In genomic region chr7:74068378-74069085, GRCh38 we compare ENCODE assay signal across 1 cellular context.
TF ChIP-seq lines count a peak whose summit lies in the region.

No MANE protein-coding gene starts in this region.

TF ChIP-seq in HCT116, 20 proteins besides CTCF, POLR2A, EP300 and RAD21:
- TF ChIP-seq SIN3A (IDR thresholded peaks at IDR 0.05; ENCODE audit: low read depth), result no peak
- TF ChIP-seq SP1 (IDR thresholded peaks at IDR 0.05; ENCODE audit: low read depth), result no peak
- TF ChIP-seq YY1 (IDR thresholded peaks at IDR 0.05; ENCODE audit: extremely low read depth, insufficient replicate concordance, low read depth, low read length), result no peak
- TF ChIP-seq, protein P1, sequence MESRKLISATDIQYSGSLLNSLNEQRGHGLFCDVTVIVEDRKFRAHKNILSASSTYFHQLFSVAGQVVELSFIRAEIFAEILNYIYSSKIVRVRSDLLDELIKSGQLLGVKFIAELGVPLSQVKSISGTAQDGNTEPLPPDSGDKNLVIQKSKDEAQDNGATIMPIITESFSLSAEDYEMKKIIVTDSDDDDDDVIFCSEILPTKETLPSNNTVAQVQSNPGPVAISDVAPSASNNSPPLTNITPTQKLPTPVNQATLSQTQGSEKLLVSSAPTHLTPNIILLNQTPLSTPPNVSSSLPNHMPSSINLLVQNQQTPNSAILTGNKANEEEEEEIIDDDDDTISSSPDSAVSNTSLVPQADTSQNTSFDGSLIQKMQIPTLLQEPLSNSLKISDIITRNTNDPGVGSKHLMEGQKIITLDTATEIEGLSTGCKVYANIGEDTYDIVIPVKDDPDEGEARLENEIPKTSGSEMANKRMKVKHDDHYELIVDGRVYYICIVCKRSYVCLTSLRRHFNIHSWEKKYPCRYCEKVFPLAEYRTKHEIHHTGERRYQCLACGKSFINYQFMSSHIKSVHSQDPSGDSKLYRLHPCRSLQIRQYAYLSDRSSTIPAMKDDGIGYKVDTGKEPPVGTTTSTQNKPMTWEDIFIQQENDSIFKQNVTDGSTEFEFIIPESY (IDR thresholded peaks at IDR 0.05; ENCODE audit: extremely low read depth, insufficient replicate concordance, low read length), result no peak
- no peak for TF ChIP-seq EGR1 (IDR thresholded peaks at IDR 0.05; ENCODE audit: low read depth)
